21 cellular contexts compared by ENCODE assay signal in the genomic region with DNA sequence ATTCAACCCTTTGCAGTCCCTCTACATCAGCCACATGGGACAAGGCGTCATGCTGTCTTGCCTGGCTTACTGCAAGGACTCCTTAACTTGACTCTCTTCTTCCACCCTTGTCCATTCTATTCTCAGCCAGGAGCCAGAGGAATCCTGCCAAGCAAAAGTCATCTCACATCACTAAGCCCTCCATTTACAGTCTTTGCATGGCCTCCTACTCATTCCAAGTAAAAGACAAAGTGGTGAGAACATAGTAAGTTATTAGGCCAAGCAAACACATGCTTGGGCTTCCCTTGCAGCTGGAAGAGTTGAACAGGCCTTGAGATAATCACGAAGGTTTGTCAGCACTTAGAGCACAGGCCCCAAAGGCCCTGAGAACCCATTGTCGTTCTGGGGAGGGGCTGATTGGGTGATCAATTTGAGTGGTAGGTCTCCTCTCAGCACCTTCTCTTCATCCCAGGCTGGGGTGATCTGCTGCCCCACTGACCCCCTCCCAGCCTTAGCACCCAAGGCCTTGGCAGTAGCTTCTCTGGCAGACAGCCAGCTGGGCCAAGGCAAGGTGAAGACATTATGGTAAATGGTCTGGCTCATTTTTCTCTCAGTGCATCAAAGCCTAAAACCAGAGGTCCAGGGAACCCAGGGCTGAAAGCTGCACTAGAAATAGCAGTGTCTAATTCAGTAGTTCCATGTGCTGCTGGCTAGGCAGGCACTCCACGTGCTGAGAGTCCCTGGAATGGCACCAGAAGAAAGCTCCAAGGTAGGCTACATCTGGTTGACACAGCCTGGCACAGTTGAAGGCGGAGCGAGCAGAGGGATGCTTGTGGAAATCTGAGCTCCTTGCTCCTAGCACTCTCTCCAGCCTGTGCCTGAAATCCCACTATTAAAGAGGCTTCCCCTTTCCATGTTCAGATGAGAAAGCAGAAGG.
"Had no signal": no experiment of that assay in that cellular context is flagged by ENCODE, and none has a peak within 500 bp of the region (broad histone marks: within the 10 kb centered on the region; RNA-seq: fewer than 3 reads in every experiment).

No MANE protein-coding gene starts in this region.

- H3K27ac Mint-ChIP-seq: activated CD4-positive, alpha-beta memory T cell treated with anti-CD3 and anti-CD28 coated beads, Interleukin-2, amount 10 ng/mL, durations not matched to agents 7 days and 5 days; activated CD8-positive, alpha-beta memory T cell treated with anti-CD3 and anti-CD28 coated beads, Interleukin-2, amount 10 ng/mL, durations not matched to agents 7 days and 5 days; activated naive CD8-positive, alpha-beta T cell treated with anti-CD3 and anti-CD28 coated beads for 36 hours; activated T-helper 17 cell treated with anti-CD3 and anti-CD28 coated beads, Interleukin-2, amount 50 U/mL, for 72 hours; effector memory CD8-positive, alpha-beta T cell; mesothelial cell of epicardium; nephron had no signal

- H3K36me3 ChIP-seq: cardiac muscle cell, esophagus squamous epithelium, tibial artery had no signal

- H3K9me3 Mint-ChIP-seq: activated T-helper 17 cell treated with anti-CD3 and anti-CD28 coated beads, Interleukin-2, amount 50 U/mL, for 72 hours; mesothelial cell of epicardium; nephron had no signal

- H3K9me3 ChIP-seq: esophagus squamous epithelium, tibial artery had no signal

- H3K27ac ChIP-seq: cardiac muscle cell, esophagus squamous epithelium, tibial artery had no signal

- H3K4me1 Mint-ChIP-seq: activated CD4-positive, alpha-beta memory T cell treated with anti-CD3 and anti-CD28 coated beads, Interleukin-2, amount 10 ng/mL, durations not matched to agents 7 days and 5 days; activated CD8-positive, alpha-beta memory T cell treated with anti-CD3 and anti-CD28 coated beads, Interleukin-2, amount 10 ng/mL, durations not matched to agents 7 days and 5 days; activated naive CD8-positive, alpha-beta T cell treated with anti-CD3 and anti-CD28 coated beads for 36 hours; activated T-helper 17 cell treated with anti-CD3 and anti-CD28 coated beads, Interleukin-2, amount 50 U/mL, for 72 hours; mesothelial cell of epicardium had no signal

- ATAC-seq: activated CD8-positive, alpha-beta memory T cell treated with anti-CD3 and anti-CD28 coated beads, Interleukin-2, amount 10 ng/mL, durations not matched to agents 7 days and 5 days; activated T-helper 17 cell treated with anti-CD3 and anti-CD28 coated beads, Interleukin-2, amount 50 U/mL, for 72 hours; effector memory CD8-positive, alpha-beta T cell; left colon had no signal

- DNase-seq: activated CD4-positive, alpha-beta memory T cell treated with anti-CD3 and anti-CD28 coated beads, Interleukin-2, amount 10 ng/mL, durations not matched to agents 7 days and 5 days; activated CD4-positive, alpha-beta T cell treated with anti-CD3 and anti-CD28 coated beads for 48 hours; activated CD4-positive, CD25-positive, alpha-beta regulatory T cell; activated CD8-positive, alpha-beta memory T cell treated with anti-CD3 and anti-CD28 coated beads, Interleukin-2, amount 10 ng/mL, durations not matched to agents 7 days and 5 days; activated naive CD4-positive, alpha-beta T cell; activated naive CD8-positive, alpha-beta T cell treated with anti-CD3 and anti-CD28 coated beads for 36 hours; amniotic stem cell; dermis blood vessel endothelial cell; effector memory CD8-positive, alpha-beta T cell; esophagus squamous epithelium; hippocampal formation; islet precursor cell; left colon; retina; stimulated activated CD4-positive, alpha-beta T cell treated with anti-CD3 and anti-CD28 coated beads, Interleukin-2, amount 100 ng/mL, for 24 hours; stimulated activated naive CD4-positive, alpha-beta T cell treated with Interleukin-2 at 50 U/mL for 16 hours; tibial artery had no signal

- H3K4me3 Mint-ChIP-seq: activated CD4-positive, alpha-beta memory T cell treated with anti-CD3 and anti-CD28 coated beads, Interleukin-2, amount 10 ng/mL, durations not matched to agents 7 days and 5 days; activated CD8-positive, alpha-beta memory T cell treated with anti-CD3 and anti-CD28 coated beads, Interleukin-2, amount 10 ng/mL, durations not matched to agents 7 days and 5 days; activated naive CD8-positive, alpha-beta T cell treated with anti-CD3 and anti-CD28 coated beads for 36 hours; activated T-helper 17 cell treated with anti-CD3 and anti-CD28 coated beads, Interleukin-2, amount 50 U/mL, for 72 hours; effector memory CD8-positive, alpha-beta T cell; mesothelial cell of epicardium; nephron had no signal

- H3K4me1 ChIP-seq: esophagus squamous epithelium had no signal

- H3K27me3 Mint-ChIP-seq: activated CD4-positive, alpha-beta memory T cell treated with anti-CD3 and anti-CD28 coated beads, Interleukin-2, amount 10 ng/mL, durations not matched to agents 7 days and 5 days; activated CD8-positive, alpha-beta memory T cell treated with anti-CD3 and anti-CD28 coated beads, Interleukin-2, amount 10 ng/mL, durations not matched to agents 7 days and 5 days; activated T-helper 17 cell treated with anti-CD3 and anti-CD28 coated beads, Interleukin-2, amount 50 U/mL, for 72 hours; effector memory CD8-positive, alpha-beta T cell had no signal

- H3K4me3 ChIP-seq: cardiac muscle cell, esophagus squamous epithelium, tibial artery had no signal

- H3K36me3 Mint-ChIP-seq: activated CD8-positive, alpha-beta memory T cell treated with anti-CD3 and anti-CD28 coated beads, Interleukin-2, amount 10 ng/mL, durations not matched to agents 7 days and 5 days; activated naive CD8-positive, alpha-beta T cell treated with anti-CD3 and anti-CD28 coated beads for 36 hours; mesothelial cell of epicardium had no signal

- H3K27me3 ChIP-seq: cardiac muscle cell, esophagus squamous epithelium, tibial artery had no signal
